ENCODE assay signal across 2 cellular contexts in the genomic region with DNA sequence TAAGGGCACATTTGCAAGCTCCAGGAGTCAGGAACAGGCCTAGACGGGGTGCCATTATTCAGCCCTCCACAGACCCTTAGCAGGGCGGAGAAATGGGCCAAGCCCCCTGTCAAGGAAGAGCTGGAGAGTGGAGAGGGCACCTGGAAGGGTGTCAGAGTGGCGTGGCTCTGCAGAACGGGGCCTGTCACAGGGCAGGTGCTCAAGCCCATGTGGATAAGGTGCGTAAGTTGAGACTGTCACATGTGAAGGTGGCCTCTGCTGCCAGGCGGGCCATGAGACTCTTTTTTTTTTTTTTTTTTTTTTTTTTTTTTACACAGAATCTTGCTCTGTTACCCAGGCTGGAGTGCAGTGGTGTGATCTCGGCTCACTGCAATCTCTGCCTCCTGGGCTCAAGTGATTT.
TF ChIP-seq lines count a peak whose summit lies in the region.

No MANE protein-coding gene starts in this region.

TF ChIP-seq in IMR-90, 13 proteins besides CTCF, POLR2A, EP300 and RAD21:
- no peak for TF ChIP-seq CEBPB (IDR thresholded peaks at IDR 0.05; ENCODE audit: low read depth, low read length)
- no peak for TF ChIP-seq MAZ (IDR thresholded peaks at IDR 0.05; ENCODE audit: borderline replicate concordance, low read depth, low read length)
TF ChIP-seq in IMR-90: peak in this region for 0.

TF ChIP-seq in HepG2, 621 proteins besides CTCF, POLR2A, EP300 and RAD21:
- no peak for TF ChIP-seq ZNF569 (CRISPR knock-in tag; IDR thresholded peaks at IDR 0.05; ENCODE audit: borderline replicate concordance)
- TF ChIP-seq, protein P1, sequence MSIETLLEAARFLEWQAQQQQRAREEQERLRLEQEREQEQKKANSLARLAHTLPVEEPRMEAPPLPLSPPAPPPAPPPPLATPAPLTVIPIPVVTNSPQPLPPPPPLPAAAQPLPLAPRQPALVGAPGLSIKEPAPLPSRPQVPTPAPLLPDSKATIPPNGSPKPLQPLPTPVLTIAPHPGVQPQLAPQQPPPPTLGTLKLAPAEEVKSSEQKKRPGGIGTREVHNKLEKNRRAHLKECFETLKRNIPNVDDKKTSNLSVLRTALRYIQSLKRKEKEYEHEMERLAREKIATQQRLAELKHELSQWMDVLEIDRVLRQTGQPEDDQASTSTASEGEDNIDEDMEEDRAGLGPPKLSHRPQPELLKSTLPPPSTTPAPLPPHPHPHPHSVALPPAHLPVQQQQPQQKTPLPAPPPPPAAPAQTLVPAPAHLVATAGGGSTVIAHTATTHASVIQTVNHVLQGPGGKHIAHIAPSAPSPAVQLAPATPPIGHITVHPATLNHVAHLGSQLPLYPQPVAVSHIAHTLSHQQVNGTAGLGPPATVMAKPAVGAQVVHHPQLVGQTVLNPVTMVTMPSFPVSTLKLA (IDR thresholded peaks at IDR 0.05): peak; percentile 54; the same call in 1 of the 2 replicates
